Comparison of ENCODE assay signal across 33 cellular contexts in the genomic region with DNA sequence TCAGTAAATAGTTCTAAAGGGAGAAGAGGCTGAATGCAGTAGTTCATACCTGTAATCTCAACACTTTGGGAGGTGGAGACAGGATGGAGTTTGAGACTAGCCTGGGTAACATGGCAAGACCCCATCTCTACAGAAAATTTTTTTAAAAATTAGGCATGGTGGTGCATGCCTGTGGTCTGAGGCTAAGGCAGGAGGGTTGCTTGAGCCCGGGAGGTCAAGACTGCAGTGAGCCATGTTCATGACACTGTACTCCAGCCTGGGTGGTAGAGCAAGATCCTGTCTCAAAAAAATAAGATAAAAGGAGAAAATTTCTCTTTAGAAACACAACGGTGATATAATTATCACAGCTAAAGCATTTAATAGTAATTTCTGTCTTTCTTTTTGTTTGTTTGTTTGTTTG. TPM values are rescaled to one million over a fixed set of nuclear protein-coding genes. Genes with fewer than 3 reads are reported as not detected.
DNase-seq lines count a peak whose midpoint lies in the region; TF ChIP-seq lines count a peak whose summit lies in the region.
"Had no signal": no experiment of that assay in that cellular context is flagged by ENCODE, and none has a peak within 500 bp of the region (broad histone marks: within the 10 kb centered on the region; RNA-seq: fewer than 3 reads in every experiment).

No MANE protein-coding gene starts in this region.

- H3K36me3 ChIP-seq in A673 (ENCODE audit: insufficient read depth, low read length, poor library complexity, severe bottlenecking) = no peaks in the 10 kb centered on the region
- H3K36me3 ChIP-seq: left lung, spleen, vagina, WERI-Rb-1 had no signal

- no peak for TF ChIP-seq CTCF in A673 (conservative IDR thresholded peaks at IDR 0.05; ENCODE audit: low read depth, low read length)

- no peak overlapping the region for H3K4me3 ChIP-seq in A673 (ENCODE audit: low read depth, low read length, poor library complexity, severe bottlenecking)
- H3K4me3 ChIP-seq: left lung, spleen, vagina had no signal

- peaks cover 7% of the 10 kb centered on the region for H3K9me3 ChIP-seq in A673 (ENCODE audit: low read depth, low read length, poor library complexity, severe bottlenecking)
- H3K9me3 ChIP-seq: vagina had no signal

- H3K27me3 ChIP-seq in A673 (replicated peaks; ENCODE audit: insufficient read depth, low read depth, low read length, poor library complexity) = no peaks in the 10 kb centered on the region
- H3K27me3 ChIP-seq: left lung, spleen, vagina had no signal

- no peak overlapping the region for H3K27ac ChIP-seq in A673 (ENCODE audit: low read depth, low read length, poor library complexity, severe bottlenecking)
- H3K27ac ChIP-seq: parathyroid adenoma, vagina, WERI-Rb-1 had no signal

- POLR2A ChIA-PET in A673 (lab: Charles Lee; ENCODE audit: low non-redundant PET) = no interaction called here

- CTCF ChIA-PET in A673 (lab: Charles Lee) = no interaction called here

- no TSS peak for BruUV-seq in A673 (replicated peaks; lab: Mats Ljungman, UMichigan)

- intact Hi-C loops in posterior vena cava (cut with DNase I) (no loop called here), A673 (cut with micrococcal nuclease; ENCODE audit: unreplicated experiment) (no loop called here)

- DNase-seq in EL (peak; percentile 50), M059J (ENCODE audit: low read depth) (peak; percentile 63), astrocyte of the hippocampus (ENCODE audit: low read depth, low spot score) (peak; percentile 42), posterior vena cava (ENCODE audit: low spot score) (peak; percentile 25), A673 (ENCODE audit: low spot score) (no peak), ureter (ENCODE audit: low spot score) (no peak), superior temporal gyrus (ENCODE audit: extremely low spot score) (no peak), DMS53 (lab: John Stamatoyannopoulos, UW) (no peak)
- DNase-seq: ACHN; activated CD4-positive, alpha-beta T cell treated with anti-CD3 and anti-CD28 coated beads for 48 hours; activated CD8-positive, alpha-beta memory T cell treated with anti-CD3 and anti-CD28 coated beads for 24 hours; activated T-cell treated with anti-CD3 and anti-CD28 coated beads for 4 hours; caudate nucleus; CD8-positive, alpha-beta memory T cell; DMS153; erythroblast; glutamatergic neuron; islet precursor cell; KG1; left lung; NCI-H1436 treated with DMSO at 0.1 percent for 48 hours; NCI-H345; SIG-M5; spleen; stimulated activated CD4-positive, alpha-beta T cell treated with anti-CD3 and anti-CD28 coated beads, Interleukin-2, amount 100 ng/mL, for 24 hours; stimulated activated naive CD8-positive, alpha-beta T cell treated with anti-CD3 and anti-CD28 coated beads, Interleukin-15, amount 100 ng/mL, for 72 hours; T-helper 9 cell; WERI-Rb-1 had no signal

- no peaks in the 10 kb centered on the region for H3K4me1 ChIP-seq in A673 (ENCODE audit: insufficient read depth, low read length, poor library complexity, severe bottlenecking)
- H3K4me1 ChIP-seq: parathyroid adenoma had no signal

RNA-seq across cellular contexts. Expression of gene SIPA1L3, which starts 57.1 kb away (rescaled TPM):
- total RNA-seq in M059J (2014; rRNA removed; shearing (Covaris generic)) = 12.1 and 22.7 TPM in 2 replicates
- total RNA-seq in posterior vena cava (10 to 100 TPM; 13.2 to 13.9 TPM), A673 (2021) (17.5 and 19.9 TPM in 2 replicates), ureter (60.4 TPM)

RNA-seq across cellular contexts. Expression of gene WDR87, which starts 57.7 kb away (rescaled TPM):
- total RNA-seq in M059J (2014; rRNA removed; shearing (Covaris generic)) = not detected in 2 replicates
- total RNA-seq in posterior vena cava (not detected), A673 (2021) (not detected in 2 replicates), ureter (not detected)
- total RNA-seq: activated naive CD4-positive, alpha-beta T cell treated with anti-CD3 and anti-CD28 coated beads, Interleukin-2, amount 50 U/mL, for 72 hours; activated T-helper 2 cell treated with anti-CD3 and anti-CD28 coated beads, Interferon-gamma antibody, Interleukin-2, Interleukin-4, amounts not matched to agents 10 μg/mL and 5 μg/mL and 100 μg/mL, durations not matched to agents 14 hours and 24 hours and 36 hours; CD8-positive, alpha-beta memory T cell; left lung; neural crest cell; spleen; vagina had no signal

Comparison
In these comparisons a context has a peak if more than half of its experiments do, and no peak if none do; other contexts are left out.
1. DNase-seq: peak in EL (single experiment), M059J (single experiment), astrocyte of the hippocampus (single experiment) and posterior vena cava (single experiment); none in A673 (single experiment), ureter (single experiment), superior temporal gyrus (single experiment) and DMS53 (single experiment).